ENCODE assay signal across 10 cellular contexts in genomic region chr1:182602945-182603645, GRCh38. TPM values are rescaled to one million over a fixed set of nuclear protein-coding genes. Genes with fewer than 3 reads are reported as not detected.
DNase-seq lines count a peak whose midpoint lies in the region; ATAC-seq and TF ChIP-seq lines count a peak whose summit lies in the region.
"Had no signal": no experiment of that assay in that cellular context is flagged by ENCODE, and none has a peak within 500 bp of the region (broad histone marks: within the 10 kb centered on the region; RNA-seq: fewer than 3 reads in every experiment).

No MANE protein-coding gene starts in this region.

- peaks cover 4% of the 10 kb centered on the region for H3K4me1 Mint-ChIP-seq in activated B cell treated with CpG ODN at 0.5 μM for 24 hours

- no peaks in the 10 kb centered on the region for H3K27me3 Mint-ChIP-seq in activated B cell treated with CpG ODN at 0.5 μM for 24 hours

- no peak overlapping the region for H3K4me3 Mint-ChIP-seq in activated B cell treated with CpG ODN at 0.5 μM for 24 hours

- WGBS in right cardiac atrium = 63% methylated on average over 10 of the region's 10 CpGs
- WGBS in urinary bladder = 49% methylated on average over 10 of the region's 10 CpGs

- H3K27me3 ChIP-seq in right cardiac atrium (ENCODE audit: control insufficient read depth, insufficient read depth) = no peaks in the 10 kb centered on the region

- no peaks in the 10 kb centered on the region for H3K36me3 ChIP-seq in urinary bladder (ENCODE audit: insufficient read depth)

- peak overlapping the region; percentile 73 for H3K27ac Mint-ChIP-seq in activated B cell treated with CpG ODN at 0.5 μM for 24 hours

- H3K4me1 ChIP-seq in right cardiac atrium (ENCODE audit: control insufficient read depth, insufficient read depth, low read length) (peaks cover 3% of the 10 kb centered on the region), urinary bladder (ENCODE audit: insufficient read depth) (no peaks in the 10 kb centered on the region)

- H3K27ac ChIP-seq in right cardiac atrium (ENCODE audit: low read length) = no peak overlapping the region
- no peak overlapping the region for H3K27ac ChIP-seq in urinary bladder (ENCODE audit: low read depth)

- CTCF ChIA-PET in activated B cell treated with CpG ODN at 0.5 μM for 24 hours (lab: Charles Lee) = interaction anchor here (0.8 to 16.1 kb wide), 3 partner anchors 9 to 182 kb away, joined by 3 to 562 read pairs (median 4); partner anchors contain the start of gene NPL

- intact Hi-C loops in right cardiac atrium (cut with DNase I) = loop anchor here in 1 of 4 donors (2.0 kb wide), 1 partner anchor 178 kb away; no protein-coding TSS in a partner anchor
- intact Hi-C loops in cardiac septum (cut with DNase I) = loop anchor here (5.0 kb wide), 2 partner anchors 119 to 234 kb away; partner anchors contain the start of gene DHX9
- intact Hi-C loops in activated B cell treated with CpG ODN at 0.5 μM for 24 hours (cut with micrococcal nuclease) = loop anchor here (5.0 kb wide), 1 partner anchor 74 kb away; no protein-coding TSS in a partner anchor

- H3K9me3 Mint-ChIP-seq in activated B cell treated with CpG ODN at 0.5 μM for 24 hours = no peaks in the 10 kb centered on the region

- H3K4me3 ChIP-seq in right cardiac atrium (ENCODE audit: low read length) (peak overlapping the region; percentile 7), urinary bladder (ENCODE audit: low read depth, low read length) (peak overlapping the region; percentile 37)

- POLR2A ChIA-PET in activated B cell treated with CpG ODN at 0.5 μM for 24 hours (lab: Charles Lee) = interaction anchor here (0.7 to 3.8 kb wide), 9 partner anchors 12 to 237 kb away, joined by 3 to 33 read pairs (median 5); partner anchors contain the start of genes DHX9 and RNASEL

- ATAC-seq in right cardiac atrium (no peak), activated B cell treated with CpG ODN at 0.5 μM for 24 hours (ENCODE audit: low read depth) (no peak)

- TF ChIP-seq CTCF in activated B cell treated with CpG ODN at 0.5 μM for 24 hours (IDR thresholded peaks at IDR 0.05) = no peak

- no peak for DNase-seq in right cardiac atrium
- DNase-seq in cardiac septum (ENCODE audit: low spot score) = no peak
- no peak for DNase-seq in activated B cell treated with CpG ODN at 0.5 μM for 24 hours
- peak; percentile 42 for DNase-seq in kidney tubule cell (ENCODE audit: low spot score)
- no peak for DNase-seq in NCI-H345 treated with DMSO at 0.1 percent for 48 hours (lab: John Stamatoyannopoulos, UW; ENCODE audit: unreplicated experiment)
- DNase-seq in inferior parietal cortex (ENCODE audit: extremely low spot score) = no peak
- no peak for DNase-seq in HPDE6-E6E7 (ENCODE audit: extremely low spot score)
- DNase-seq: stimulated activated CD4-positive, alpha-beta T cell treated with anti-CD3 and anti-CD28 coated beads, Interleukin-2, amount 100 ng/mL, for 48 hours had no signal

- peaks cover 9% of the 10 kb centered on the region for H3K36me3 Mint-ChIP-seq in activated B cell treated with CpG ODN at 0.5 μM for 24 hours (ENCODE audit: low read depth)

- H3K9me3 ChIP-seq in right cardiac atrium (ENCODE audit: control insufficient read depth, low read length) = no peaks in the 10 kb centered on the region

RNA-seq across cellular contexts. Expression of gene RGS16, which starts 1.1 kb away (rescaled TPM):
- total RNA-seq in right cardiac atrium = 1 to 10 TPM in 1 of 4 donors, under 1 TPM in 3; 0.47 to 1.3 (median 0.72) TPM
- polyA plus RNA-seq in right cardiac atrium = 2.1 TPM
- 1.9 TPM for total RNA-seq in cardiac septum
- total RNA-seq in activated B cell treated with CpG ODN at 0.5 μM for 24 hours = 2.6 TPM in 2 replicates
- total RNA-seq in urinary bladder = 7.9 TPM
- 5.9 TPM for polyA plus RNA-seq in urinary bladder
- total RNA-seq: endothelial cell of umbilical vein had no signal
- polyA plus RNA-seq: endothelial cell of umbilical vein had no signal

RNA-seq across cellular contexts. Expression of gene RNASEL, which starts 14.0 kb away (rescaled TPM):
- total RNA-seq in right cardiac atrium = 1 to 10 TPM; 3.7 to 5.7 (median 5.4) TPM
- 2.5 TPM for polyA plus RNA-seq in right cardiac atrium
- 3.3 TPM for total RNA-seq in cardiac septum
- total RNA-seq in activated B cell treated with CpG ODN at 0.5 μM for 24 hours = 10.0 and 11.1 TPM in 2 replicates
- total RNA-seq in urinary bladder = 17.2 TPM
- polyA plus RNA-seq in urinary bladder = 10.7 TPM
